Comparison of ENCODE assay signal across 16 cellular contexts in the genomic region with DNA sequence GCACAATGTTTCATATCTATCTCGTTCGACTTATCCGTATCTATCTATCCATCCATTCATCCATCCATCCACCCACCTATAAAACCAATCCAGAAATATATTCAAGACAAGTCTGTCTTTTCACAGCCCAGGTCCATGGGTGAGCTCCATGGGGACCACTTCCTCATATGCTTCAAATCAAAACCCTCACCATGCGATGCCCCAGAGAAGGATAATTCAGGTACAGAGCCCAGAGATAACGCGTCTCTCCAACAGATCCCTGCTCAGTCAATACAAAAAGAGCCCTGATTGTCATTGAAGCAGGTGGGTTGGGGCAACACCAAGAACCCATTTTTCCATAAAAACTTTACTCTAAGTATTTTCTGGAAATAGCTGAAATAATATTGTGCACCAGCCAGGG. TPM values are rescaled to one million over a fixed set of nuclear protein-coding genes. Genes with fewer than 3 reads are reported as not detected.
DNase-seq lines count a peak whose midpoint lies in the region; ATAC-seq and TF ChIP-seq lines count a peak whose summit lies in the region.
"Had no signal": no experiment of that assay in that cellular context is flagged by ENCODE, and none has a peak within 500 bp of the region (broad histone marks: within the 10 kb centered on the region; RNA-seq: fewer than 3 reads in every experiment).

No MANE protein-coding gene starts in this region.

- intact Hi-C loops in left ventricle myocardium inferior (cut with micrococcal nuclease) (no loop called here), left cardiac atrium (cut with DNase I) (loop anchor here in 1 of 2 donors (10.0 kb wide), 1 partner anchor 203 kb away; no protein-coding TSS in a partner anchor)

- peaks cover 6% of the 10 kb centered on the region for H3K27me3 Mint-ChIP-seq in osteocyte (ENCODE audit: unreplicated experiment)

- H3K36me3 ChIP-seq in left ventricle myocardium inferior: no peaks in the 10 kb centered on the region
- H3K36me3 ChIP-seq in BLaER1 treated with 17β-estradiol and CSF1 and Interleukin-3, amounts not matched to agents 10 nM and 100 nM: 0 out of 22 replicates have a peak, but pooled peaks cover 0 to 11% (median 0%) of the 10 kb centered on the region in 11 experiments

- H3K4me2 ChIP-seq in BLaER1 treated with 17β-estradiol and CSF1 and Interleukin-3, amounts not matched to agents 10 nM and 100 nM: peak overlapping the region; percentile 51 to 79 (median 67); a peak in 21 of 22 replicates
- H3K4me2 ChIP-seq: GM23338 had no signal

- TF ChIP-seq CTCF in left ventricle myocardium inferior (IDR thresholded peaks at IDR 0.05; ENCODE audit: borderline replicate concordance) (no peak), VCaP (conservative IDR thresholded peaks at IDR 0.05) (no peak), osteocyte (IDR thresholded peaks at IDR 0.05) (no peak)

- H3K27ac ChIP-seq in left ventricle myocardium inferior (replicated peaks) (peak overlapping the region; percentile 79), VCaP (peak overlapping the region; percentile 92)
- H3K27ac ChIP-seq in BLaER1 treated with 17β-estradiol and CSF1 and Interleukin-3, amounts not matched to agents 10 nM and 100 nM: peak overlapping the region in 1 of 11 experiments; percentile 28; a peak in 1 of 22 replicates

- no peak overlapping the region for H3K27ac Mint-ChIP-seq in osteocyte (ENCODE audit: unreplicated experiment)
- H3K27ac Mint-ChIP-seq: B cell; CD4-positive, alpha-beta T cell; GM23338; HFFc6 had no signal

- H3K36me3 Mint-ChIP-seq in osteocyte (ENCODE audit: unreplicated experiment): no peaks in the 10 kb centered on the region

- H3K27me3 ChIP-seq in left ventricle myocardium inferior (ENCODE audit: low read depth): no peaks in the 10 kb centered on the region
- H3K27me3 ChIP-seq in BLaER1 treated with 17β-estradiol and CSF1 and Interleukin-3, amounts not matched to agents 10 nM and 100 nM: no peaks in the 10 kb centered on the region

- H3K4me1 Mint-ChIP-seq in osteocyte (ENCODE audit: unreplicated experiment): no peaks in the 10 kb centered on the region

- peaks cover 64% of the 10 kb centered on the region for H3K4me1 ChIP-seq in left ventricle myocardium inferior
- H3K4me1 ChIP-seq in BLaER1 treated with 17β-estradiol and CSF1 and Interleukin-3, amounts not matched to agents 10 nM and 100 nM: peaks cover 43 to 63% (median 49%) of the 10 kb centered on the region in 10 experiments

- H3K4me3 ChIP-seq in left ventricle myocardium inferior: no peak overlapping the region
- no peak overlapping the region for H3K4me3 ChIP-seq in BLaER1 treated with 17β-estradiol and CSF1 and Interleukin-3, amounts not matched to agents 10 nM and 100 nM
- H3K4me3 ChIP-seq: GM23338 had no signal

- H3K9me3 Mint-ChIP-seq in osteocyte (ENCODE audit: unreplicated experiment): no peaks in the 10 kb centered on the region
- H3K9me3 Mint-ChIP-seq: GM23338, HFFc6 had no signal

- H4K20me1 ChIP-seq in BLaER1 treated with 17β-estradiol and CSF1 and Interleukin-3, amounts not matched to agents 10 nM and 100 nM: no peaks in the 10 kb centered on the region

- ATAC-seq in left cardiac atrium (no peak), HG03175 (IDR thresholded peaks at IDR 0.05; ENCODE audit: unreplicated experiment) (no peak), HG02840 (IDR thresholded peaks at IDR 0.05; ENCODE audit: low FRiP score, unreplicated experiment) (no peak)
- ATAC-seq: GM23338 had no signal

- DNase-seq in left ventricle myocardium inferior (no peak), left cardiac atrium (no peak), osteocyte (ENCODE audit: extremely low spot score, unreplicated experiment) (peak; percentile 53)
- DNase-seq in central memory CD4-positive, alpha-beta T cell: no peak
- DNase-seq: 8988T; CD4-positive, alpha-beta T cell; DMS79 treated with DMSO at 0.1 percent for 48 hours; GF-D8; HCEC 1CT; HFFc6 had no signal

- H3K4me3 Mint-ChIP-seq in osteocyte (ENCODE audit: unreplicated experiment): no peak overlapping the region
- H3K4me3 Mint-ChIP-seq: CD4-positive, alpha-beta T cell; GM23338; HFFc6 had no signal

- no peak overlapping the region for H3K9ac ChIP-seq in BLaER1 treated with 17β-estradiol and CSF1 and Interleukin-3, amounts not matched to agents 10 nM and 100 nM

- H3K9me3 ChIP-seq in left ventricle myocardium inferior (replicated peaks): no peaks in the 10 kb centered on the region
- peaks cover 24 to 45% (median 35%) of the 10 kb centered on the region in 11 experiments for H3K9me3 ChIP-seq in BLaER1 treated with 17β-estradiol and CSF1 and Interleukin-3, amounts not matched to agents 10 nM and 100 nM (replicated peaks in 1 of 11)

RNA-seq across cellular contexts. Expression of a gene that starts 47.2 kb away (rescaled TPM):
- total RNA-seq in left ventricle myocardium inferior: 28.6 TPM
- 10 to 100 TPM; 14.5 to 20.2 TPM for total RNA-seq in left cardiac atrium
- 0.43 and 0.55 TPM in 2 replicates for total RNA-seq in osteocyte
- total RNA-seq: HFFc6 had no signal

Comparison
In these comparisons a context has a peak if more than half of its experiments do, and no peak if none do; other contexts are left out.
1. RNA of a gene that starts 47.2 kb away (total RNA-seq): 28.6 TPM in left ventricle myocardium inferior (single experiment) and 14.5 to 20.2 TPM in left cardiac atrium; 0.43 to 0.55 TPM in osteocyte; every median in the first group is over 10 times any median in the second.